ENCODE assay signal across 14 cellular contexts in the genomic region with DNA sequence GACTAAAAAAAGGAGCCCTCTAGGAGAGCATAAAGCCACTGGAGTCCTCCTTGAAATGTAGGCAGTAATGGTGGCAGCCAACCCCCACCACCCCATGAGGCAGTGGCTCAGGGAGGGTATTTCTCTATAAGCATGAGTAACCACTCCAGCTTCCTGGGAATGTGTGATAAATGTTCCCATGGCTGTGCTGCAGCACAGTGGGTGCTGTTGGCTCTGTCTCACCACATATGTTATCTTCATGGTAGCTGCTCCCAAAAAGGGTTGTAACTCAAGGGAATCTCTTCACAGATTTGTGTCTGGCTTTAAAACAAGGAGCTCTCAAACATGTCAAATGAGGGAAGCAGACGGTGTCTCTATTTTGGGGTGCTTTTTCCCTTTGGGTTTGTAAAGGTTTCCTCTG. TPM values are rescaled to one million over a fixed set of nuclear protein-coding genes. Genes with fewer than 3 reads are reported as not detected.
A peak's percentile ranks its signal among the peaks of the same experiment; 100 is the strongest.
DNase-seq lines count a peak whose midpoint lies in the region; ATAC-seq and TF ChIP-seq lines count a peak whose summit lies in the region.
"Had no signal": no experiment of that assay in that cellular context is flagged by ENCODE, and none has a peak within 500 bp of the region (broad histone marks: within the 10 kb centered on the region; RNA-seq: fewer than 3 reads in every experiment).

No MANE protein-coding gene starts in this region.

- no peak overlapping the region for H3K4me3 ChIP-seq in epithelial cell of esophagus (ENCODE audit: low read length)
- H3K4me3 ChIP-seq in adrenal gland = no peak overlapping the region
- H3K4me3 ChIP-seq: SJSA1, thoracic aorta had no signal

- H3K9me3 ChIP-seq in adrenal gland (replicated peaks in 1 of 3) = no peaks in the 10 kb centered on the region
- H3K9me3 ChIP-seq: SJSA1, thoracic aorta had no signal

- no peaks in the 10 kb centered on the region for H3K4me1 ChIP-seq in adrenal gland (replicated peaks in 1 of 2)
- H3K4me1 ChIP-seq: SJSA1 had no signal

- 62 to 87% (median 75%) methylated on average over 1 of the region's 1 CpG for WGBS in adrenal gland, 4 donors

- no peak overlapping the region for H3K27ac ChIP-seq in adrenal gland
- H3K27ac ChIP-seq: SJSA1, thoracic aorta had no signal

- TF ChIP-seq CTCF in epithelial cell of esophagus (IDR thresholded peaks at IDR 0.05; ENCODE audit: insufficient read depth, low read depth, low read length, missing control alignments) (no peak), adrenal gland (IDR thresholded peaks at IDR 0.05) (no peak)

- no peak for TF ChIP-seq POLR2A in adrenal gland (IDR thresholded peaks at IDR 0.05)

- DNase-seq in AG20443 (ENCODE audit: low spot score) (peak; percentile 51), LHCN-M2 (ENCODE audit: low read depth) (peak; percentile 70), epithelial cell of esophagus (ENCODE audit: low read depth) (peak; percentile 11), myocyte (ENCODE audit: low read depth) (peak; percentile 25), SHP77 (lab: John Stamatoyannopoulos, UW) (no peak), mesenteric fat pad (ENCODE audit: low spot score) (no peak), adrenal gland (no peak)
- DNase-seq: activated CD4-positive, alpha-beta T cell treated with anti-CD3 and anti-CD28 coated beads, Interleukin-2, amount 50 U/mL, for 1 hour; activated T-cell treated with anti-CD3 and anti-CD28 coated beads, Interleukin-2, amount 50 U/mL, for 24 hours; head of caudate nucleus; naive thymus-derived CD8-positive, alpha-beta T cell had no signal

- no peak for ATAC-seq in HG03025 (IDR thresholded peaks at IDR 0.05; ENCODE audit: low FRiP score, unreplicated experiment)
- ATAC-seq: naive thymus-derived CD8-positive, alpha-beta T cell had no signal

- intact Hi-C loops in adrenal gland (cut with DNase I) = no loop called here

- no peaks in the 10 kb centered on the region for H3K36me3 ChIP-seq in adrenal gland (replicated peaks in 1 of 2)
- H3K36me3 ChIP-seq: SJSA1, thoracic aorta had no signal

- peaks cover 8% of the 10 kb centered on the region for H3K27me3 ChIP-seq in adrenal gland

RNA-seq across cellular contexts. Expression of gene PHACTR1, which starts 7.5 kb away (rescaled TPM):
- 11.0 and 12.0 TPM in 2 replicates for total RNA-seq in LHCN-M2 (2014; rRNA removed)
- polyA plus RNA-seq in LHCN-M2 (2012) = 3.7 TPM
- 2.4 and 7.9 TPM in 2 replicates for total RNA-seq in myocyte
- 2.4 TPM for polyA plus RNA-seq in myocyte (2012)
- total RNA-seq in mesenteric fat pad = 10.8 TPM
- 1 to 10 TPM; 1.8 to 6.3 (median 3.8) TPM for total RNA-seq in adrenal gland
- polyA plus RNA-seq in adrenal gland = 1 to 10 TPM in 2 of 3 donors, under 1 TPM in 1; 0.77 to 3.2 (median 1.1) TPM

Comparison
In these comparisons a context has a peak if more than half of its experiments do, and no peak if none do; other contexts are left out.
1. DNase-seq: peak in AG20443 (single experiment), LHCN-M2 (single experiment), epithelial cell of esophagus (single experiment) and myocyte (single experiment); none in SHP77 (0 of 2), mesenteric fat pad (single experiment) and adrenal gland (0 of 7).